36 cellular contexts compared by ENCODE assay signal in genomic region chr11:14070866-14071265, GRCh38.
"Had no signal": no experiment of that assay in that cellular context is flagged by ENCODE, and none has a peak within 500 bp of the region (broad histone marks: within the 10 kb centered on the region; RNA-seq: fewer than 3 reads in every experiment).

No MANE protein-coding gene starts in this region.

- H3K4me3 ChIP-seq: adrenal gland had no signal

- H3K27me3 ChIP-seq: adrenal gland had no signal

- H3K4me2 ChIP-seq: KMS-11 had no signal

- H3K9me3 Mint-ChIP-seq: activated B cell treated with CpG ODN at 0.5 μM for 24 hours; activated CD4-positive, alpha-beta memory T cell treated with anti-CD3 and anti-CD28 coated beads for 36 hours; activated naive CD4-positive, alpha-beta T cell treated with anti-CD3 and anti-CD28 coated beads, Interleukin-2, amount 50 U/mL, for 24 hours; activated naive CD8-positive, alpha-beta T cell treated with anti-CD3 and anti-CD28 coated beads, Interleukin-2, amount 10 ng/mL, durations not matched to agents 7 days and 5 days; activated T-helper 2 cell treated with anti-CD3 and anti-CD28 coated beads, Interferon-gamma antibody, Interleukin-2, Interleukin-4, amounts not matched to agents 10 μg/mL and 5 μg/mL and 100 μg/mL, durations not matched to agents 14 hours and 24 hours and 36 hours; brain had no signal

- H3K27ac Mint-ChIP-seq: activated B cell treated with CpG ODN at 0.5 μM for 24 hours; activated CD4-positive, alpha-beta memory T cell treated with anti-CD3 and anti-CD28 coated beads for 36 hours; activated CD8-positive, alpha-beta memory T cell treated with anti-CD3 and anti-CD28 coated beads, Interleukin-2, amount 10 ng/mL, durations not matched to agents 7 days and 5 days; activated naive CD4-positive, alpha-beta T cell treated with anti-CD3 and anti-CD28 coated beads, Interleukin-2, amount 50 U/mL, for 24 hours; activated naive CD8-positive, alpha-beta T cell treated with anti-CD3 and anti-CD28 coated beads, Interleukin-2, amount 10 ng/mL, durations not matched to agents 7 days and 5 days; activated T-helper 2 cell treated with anti-CD3 and anti-CD28 coated beads, Interferon-gamma antibody, Interleukin-2, Interleukin-4, amounts not matched to agents 10 μg/mL and 5 μg/mL and 100 μg/mL, durations not matched to agents 14 hours and 24 hours and 36 hours; brain had no signal

- H3K36me3 Mint-ChIP-seq: activated CD4-positive, alpha-beta memory T cell treated with anti-CD3 and anti-CD28 coated beads for 36 hours; activated CD8-positive, alpha-beta memory T cell treated with anti-CD3 and anti-CD28 coated beads, Interleukin-2, amount 10 ng/mL, durations not matched to agents 7 days and 5 days; activated naive CD8-positive, alpha-beta T cell treated with anti-CD3 and anti-CD28 coated beads, Interleukin-2, amount 10 ng/mL, durations not matched to agents 7 days and 5 days; brain had no signal

- H3K4me1 ChIP-seq: adrenal gland had no signal

- H3K27me3 Mint-ChIP-seq: activated CD4-positive, alpha-beta memory T cell treated with anti-CD3 and anti-CD28 coated beads for 36 hours; activated naive CD4-positive, alpha-beta T cell treated with anti-CD3 and anti-CD28 coated beads, Interleukin-2, amount 50 U/mL, for 24 hours; activated naive CD8-positive, alpha-beta T cell treated with anti-CD3 and anti-CD28 coated beads, Interleukin-2, amount 10 ng/mL, durations not matched to agents 7 days and 5 days had no signal

- H3K4me3 Mint-ChIP-seq: activated B cell treated with CpG ODN at 0.5 μM for 24 hours; activated CD4-positive, alpha-beta memory T cell treated with anti-CD3 and anti-CD28 coated beads for 36 hours; activated CD8-positive, alpha-beta memory T cell treated with anti-CD3 and anti-CD28 coated beads, Interleukin-2, amount 10 ng/mL, durations not matched to agents 7 days and 5 days; activated naive CD4-positive, alpha-beta T cell treated with anti-CD3 and anti-CD28 coated beads, Interleukin-2, amount 50 U/mL, for 24 hours; activated naive CD8-positive, alpha-beta T cell treated with anti-CD3 and anti-CD28 coated beads, Interleukin-2, amount 10 ng/mL, durations not matched to agents 7 days and 5 days; brain had no signal

- H3K9me3 ChIP-seq: adrenal gland had no signal

- ATAC-seq: activated CD8-positive, alpha-beta memory T cell treated with anti-CD3 and anti-CD28 coated beads, Interleukin-2, amount 10 ng/mL, durations not matched to agents 7 days and 5 days had no signal

- H3K4me1 Mint-ChIP-seq: activated B cell treated with CpG ODN at 0.5 μM for 24 hours had no signal

- H3K27ac ChIP-seq: adrenal gland, KMS-11, VCaP had no signal

- DNase-seq: activated B cell treated with CpG ODN at 0.5 μM for 24 hours; activated CD4-positive, alpha-beta memory T cell treated with anti-CD3 and anti-CD28 coated beads for 36 hours; activated CD4-positive, alpha-beta T cell treated with anti-CD3 and anti-CD28 coated beads for 4 hours; activated CD4-positive, alpha-beta T cell treated with anti-CD3 and anti-CD28 coated beads, Interleukin-2, amount 50 U/mL, for 1 hour; activated CD4-positive, CD25-positive, alpha-beta regulatory T cell treated with anti-CD3 and anti-CD28 coated beads, Interleukin-2, amount 50 U/mL, for 72 hours; activated CD8-positive, alpha-beta memory T cell treated with anti-CD3 and anti-CD28 coated beads for 24 hours; activated CD8-positive, alpha-beta memory T cell treated with anti-CD3 and anti-CD28 coated beads, Interleukin-2, amount 10 ng/mL, durations not matched to agents 7 days and 5 days; activated CD8-positive, alpha-beta memory T cell treated with anti-CD3 and anti-CD28 coated beads, Interleukin-2, amount 50 U/mL, for 48 hours; activated gamma-delta T cell; activated naive CD4-positive, alpha-beta T cell treated with Interleukin-2 at 50 U/mL for 16 hours; activated naive CD8-positive, alpha-beta T cell treated with anti-CD3 and anti-CD28 coated beads, Interleukin-2, amount 10 ng/mL, durations not matched to agents 7 days and 5 days; activated T-cell treated with anti-CD3 and anti-CD28 coated beads, Interleukin-2, amount 50 U/mL, for 48 hours; adrenal gland; anterior cingulate cortex; caudate nucleus; MM.1S; MV-4-11; NCI-H1092; NCI-H1436 treated with DMSO at 0.1 percent for 48 hours; NCI-H1694 treated with DMSO at 0.1 percent for 48 hours; NCI-H2029; NCI-H2171; NCI-H510A; NCI-H526; NCI-H748 treated with DMSO at 0.1 percent for 48 hours; NK-92 treated with Interleukin-12 subunit alpha and Interleukin-12 subunit beta, amount 100 ng/mL, for 24 hours; Right ventricle myocardium superior; SW 1271; T-helper 1 cell; T-helper 2 cell; T-helper 9 cell had no signal

- H3K9ac ChIP-seq: KMS-11 had no signal

- H3K36me3 ChIP-seq: adrenal gland had no signal
